In genomic region chr12:69359531-69360347, GRCh38 we compare ENCODE assay signal across 1 cellular context.
A peak's percentile ranks its signal among the peaks of the same experiment; 100 is the strongest.
TF ChIP-seq lines count a peak whose summit lies in the region.

YEATS4 (plus strand) TSS chr12:69359743; CDS start chr12:69359973, 230 bp downstream.

TF ChIP-seq in HepG2, 621 proteins besides CTCF, POLR2A, EP300 and RAD21 (continued from another document and continues in another):
- TF ChIP-seq ZNF224 (CRISPR knock-in tag; IDR thresholded peaks at IDR 0.05): peak; percentile 65; the same call in 1 of the 2 replicates
- 0 out of 2 replicates have a peak, but pooled peaks have one; percentile 74 for TF ChIP-seq ZNF766 (CRISPR knock-in tag; IDR thresholded peaks at IDR 0.05; ENCODE audit: borderline replicate concordance)
- TF ChIP-seq BCL6 (CRISPR knock-in tag; IDR thresholded peaks at IDR 0.05): 0 out of 2 replicates have a peak, but pooled peaks have one; percentile 3
- 0 out of 2 replicates have a peak, but pooled peaks have one; percentile 77 for TF ChIP-seq SNAPC4 (CRISPR knock-in tag; IDR thresholded peaks at IDR 0.05)
- no peak for TF ChIP-seq FOXK1 (CRISPR knock-in tag; IDR thresholded peaks at IDR 0.05; ENCODE audit: borderline replicate concordance, low read depth)
- no peak for TF ChIP-seq KIAA2018 (CRISPR knock-in tag; IDR thresholded peaks at IDR 0.05; ENCODE audit: borderline replicate concordance)
- TF ChIP-seq TRIM24 (CRISPR knock-in tag; IDR thresholded peaks at IDR 0.05): no peak
- no peak for TF ChIP-seq NPAS2 (CRISPR knock-in tag; IDR thresholded peaks at IDR 0.05; ENCODE audit: borderline replicate concordance)
- peak; percentile 66; the same call in 1 of the 2 replicates for TF ChIP-seq ZNF34 (CRISPR knock-in tag; IDR thresholded peaks at IDR 0.05; ENCODE audit: borderline replicate concordance)
- no peak for TF ChIP-seq RARA (CRISPR knock-in tag; IDR thresholded peaks at IDR 0.05)
- TF ChIP-seq SMARCE1 (IDR thresholded peaks at IDR 0.05; ENCODE audit: borderline replicate concordance): no peak
- TF ChIP-seq ZNF350 (CRISPR knock-in tag; IDR thresholded peaks at IDR 0.05; ENCODE audit: borderline replicate concordance, low read depth): peak; percentile 62; the same call in 1 of the 2 replicates
- TF ChIP-seq ZFP82 (CRISPR knock-in tag; IDR thresholded peaks at IDR 0.05; ENCODE audit: borderline replicate concordance): no peak; the same call in none of the 2 replicates
- TF ChIP-seq JDP2 (CRISPR knock-in tag; IDR thresholded peaks at IDR 0.05; ENCODE audit: borderline replicate concordance): no peak
- TF ChIP-seq ZNF460 (CRISPR knock-in tag; IDR thresholded peaks at IDR 0.05; ENCODE audit: borderline replicate concordance): no peak; the same call in 1 of the 2 replicates
- peak; percentile 4; the same call in 1 of the 2 replicates for TF ChIP-seq FOXA3 (CRISPR knock-in tag; IDR thresholded peaks at IDR 0.05)
- peak; percentile 86; the same call in 1 of the 2 replicates for TF ChIP-seq ZNF776 (CRISPR knock-in tag; IDR thresholded peaks at IDR 0.05)
- peak; percentile 83; the same call in 1 of the 2 replicates for TF ChIP-seq ZNF773 (CRISPR knock-in tag; IDR thresholded peaks at IDR 0.05; ENCODE audit: borderline replicate concordance)
- peak; percentile 91 for TF ChIP-seq ZNF547 (CRISPR knock-in tag; IDR thresholded peaks at IDR 0.05)
- TF ChIP-seq ZNF484 (CRISPR knock-in tag; IDR thresholded peaks at IDR 0.05; ENCODE audit: borderline replicate concordance, low read depth): 0 out of 2 replicates have a peak, but pooled peaks have one; percentile 51
- TF ChIP-seq ZNF552 (CRISPR knock-in tag; IDR thresholded peaks at IDR 0.05; ENCODE audit: borderline replicate concordance): no peak
- TF ChIP-seq ELK4 (CRISPR knock-in tag; IDR thresholded peaks at IDR 0.05; ENCODE audit: borderline replicate concordance): no peak
- TF ChIP-seq ZNF563 (CRISPR knock-in tag; IDR thresholded peaks at IDR 0.05): peak; percentile 77
- TF ChIP-seq ISL2 (CRISPR knock-in tag; IDR thresholded peaks at IDR 0.05): peak; percentile 29; the same call in 1 of the 2 replicates
- TF ChIP-seq ZNF83 (CRISPR knock-in tag; IDR thresholded peaks at IDR 0.05; ENCODE audit: borderline replicate concordance): no peak
- TF ChIP-seq ZNF543 (CRISPR knock-in tag; IDR thresholded peaks at IDR 0.05): 0 out of 2 replicates have a peak, but pooled peaks have one; percentile 73
- TF ChIP-seq ZNF703 (CRISPR knock-in tag; IDR thresholded peaks at IDR 0.05; ENCODE audit: borderline replicate concordance): peak; percentile 84; the same call in 1 of the 2 replicates
- TF ChIP-seq KDM6A (CRISPR knock-in tag; IDR thresholded peaks at IDR 0.05; ENCODE audit: low read depth): no peak
- peak; percentile 99 for TF ChIP-seq ZNF687 (CRISPR knock-in tag; IDR thresholded peaks at IDR 0.05)
- TF ChIP-seq MIER3 (CRISPR knock-in tag; IDR thresholded peaks at IDR 0.05; ENCODE audit: borderline replicate concordance): no peak; the same call in 1 of the 2 replicates
- TF ChIP-seq ZNF777 (CRISPR knock-in tag; IDR thresholded peaks at IDR 0.05): peak; percentile 66; the same call in 1 of the 2 replicates
- no peak for TF ChIP-seq ZC3H4 (CRISPR knock-in tag; IDR thresholded peaks at IDR 0.05; ENCODE audit: borderline replicate concordance)
- TF ChIP-seq ELF3 (CRISPR knock-in tag; IDR thresholded peaks at IDR 0.05): peak; percentile 32; the same call in 1 of the 2 replicates
- TF ChIP-seq HOXA7 (CRISPR knock-in tag; IDR thresholded peaks at IDR 0.05): no peak
- TF ChIP-seq ZNF782 (CRISPR knock-in tag; IDR thresholded peaks at IDR 0.05; ENCODE audit: borderline replicate concordance): peak; percentile 97
- peak; percentile 67; the same call in 1 of the 2 replicates for TF ChIP-seq ZNF570 (CRISPR knock-in tag; IDR thresholded peaks at IDR 0.05; ENCODE audit: borderline replicate concordance)
- TF ChIP-seq ZNF468 (CRISPR knock-in tag; IDR thresholded peaks at IDR 0.05): 0 out of 2 replicates have a peak, but pooled peaks have one; percentile 75
